Comparison of ENCODE assay signal across 17 cellular contexts in the genomic region with DNA sequence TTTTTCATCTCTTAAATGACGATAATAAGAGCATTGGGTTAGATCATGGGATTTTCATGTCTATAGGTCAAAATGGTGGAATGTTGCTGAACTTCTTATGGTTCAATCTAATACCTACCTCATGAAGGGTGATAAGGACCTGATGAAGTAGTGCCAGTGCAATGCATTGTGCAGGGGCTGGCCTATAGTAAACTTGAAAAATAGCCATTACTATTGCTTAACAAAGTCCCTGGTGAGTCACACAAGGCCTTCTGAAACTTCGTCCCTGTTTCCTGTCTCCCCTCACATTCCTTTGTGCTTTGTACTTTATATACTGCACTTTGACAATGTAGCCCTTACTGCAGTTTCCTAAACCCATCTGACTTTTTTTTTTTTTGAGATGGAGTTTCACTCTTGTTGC.
A peak's percentile ranks its signal among the peaks of the same experiment; 100 is the strongest.
DNase-seq lines count a peak whose midpoint lies in the region; ATAC-seq and TF ChIP-seq lines count a peak whose summit lies in the region.
"Had no signal": no experiment of that assay in that cellular context is flagged by ENCODE, and none has a peak within 500 bp of the region (broad histone marks: within the 10 kb centered on the region; RNA-seq: fewer than 3 reads in every experiment).

No MANE protein-coding gene starts in this region.

- ATAC-seq in GM19023 (IDR thresholded peaks at IDR 0.05; ENCODE audit: unreplicated experiment), result no peak
- ATAC-seq: activated CD4-positive, alpha-beta T cell treated with anti-CD3 and anti-CD28 coated beads for 36 hours; activated T-helper 17 cell treated with anti-CD3 and anti-CD28 coated beads, Interleukin-2, amount 50 U/mL, for 72 hours; left lobe of liver had no signal

- TF ChIP-seq CTCF in AG09319 (IDR thresholded peaks at IDR 0.05; ENCODE audit: low read depth, low read length) (no peak), astrocyte of the spinal cord (IDR thresholded peaks at IDR 0.05; ENCODE audit: low read depth, low read length) (no peak)

- H3K4me3 ChIP-seq in astrocyte of the spinal cord (ENCODE audit: low read depth, low read length), result no peak overlapping the region

- in situ Hi-C loops in astrocyte of the spinal cord (cut with HindIII; ENCODE audit: low sequenced_read_pairs), result no loop called here

- peak; percentile 19 for DNase-seq in AG09319 (ENCODE audit: extremely low read depth, low read depth)
- peak; percentile 90 for DNase-seq in HT1080 (ENCODE audit: low read depth)
- peak; percentile 66 for DNase-seq in astrocyte of the spinal cord (ENCODE audit: low read depth, low spot score)
- peak; percentile 81 for DNase-seq in iris pigment epithelial cell (ENCODE audit: low read depth)
- no peak for DNase-seq in activated gamma-delta T cell treated with Interleukin-2 at 50 U/mL for 16 hours
- DNase-seq in stimulated activated naive CD4-positive, alpha-beta T cell treated with Interleukin-2 at 50 U/mL for 16 hours (lab: John Stamatoyannopoulos, UW), result no peak
- no peak for DNase-seq in stimulated activated CD4-positive, alpha-beta T cell treated with anti-CD3 and anti-CD28 coated beads, Interleukin-12 subunit alpha, Interleukin-12 subunit beta, amount 100 ng/mL, for 4 hours
- DNase-seq: activated CD4-positive, alpha-beta T cell treated with anti-CD3 and anti-CD28 coated beads for 36 hours; CD4-positive, CD25-positive, alpha-beta regulatory T cell; central memory CD4-positive, alpha-beta T cell; GOT3; NCI-H2081; NK-92 treated with Interleukin-12 subunit alpha and Interleukin-12 subunit beta, amount 100 ng/mL, for 24 hours; stimulated activated CD4-positive, alpha-beta T cell treated with anti-CD3 and anti-CD28 coated beads, Interleukin-15, amount 100 ng/mL, for 24 hours had no signal

Comparison
In these comparisons a context has a peak if more than half of its experiments do, and no peak if none do; other contexts are left out.
1. DNase-seq: peak in AG09319 (single experiment), HT1080 (single experiment), astrocyte of the spinal cord (single experiment) and iris pigment epithelial cell (single experiment); none in activated gamma-delta T cell treated with Interleukin-2 at 50 U/mL for 16 hours (single experiment), stimulated activated naive CD4-positive, alpha-beta T cell treated with Interleukin-2 at 50 U/mL for 16 hours (single experiment) and stimulated activated CD4-positive, alpha-beta T cell treated with anti-CD3 and anti-CD28 coated beads, Interleukin-12 subunit alpha, Interleukin-12 subunit beta, amount 100 ng/mL, for 4 hours (single experiment).